ENCODE assay signal across 12 cellular contexts in the genomic region with DNA sequence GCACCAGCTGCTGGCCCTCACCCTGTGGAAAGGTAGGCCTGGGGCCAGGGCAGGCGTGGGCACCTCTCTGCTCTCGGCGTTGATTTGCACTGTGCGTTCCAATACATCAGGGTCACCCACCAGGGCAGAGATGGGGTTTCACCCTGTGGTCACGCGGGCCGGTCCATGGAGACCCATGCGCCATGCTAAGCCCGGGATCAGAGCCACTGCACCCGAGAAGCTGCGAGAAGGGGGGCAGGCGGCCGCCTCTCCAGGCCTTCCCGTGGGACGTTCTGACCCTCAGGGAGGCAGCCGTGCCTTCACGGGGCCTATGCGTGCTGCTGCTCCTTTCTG.
"Had no signal": no experiment of that assay in that cellular context is flagged by ENCODE, and none has a peak within 500 bp of the region (broad histone marks: within the 10 kb centered on the region; RNA-seq: fewer than 3 reads in every experiment).

No MANE protein-coding gene starts in this region.

- H3K36me3 Mint-ChIP-seq: activated naive CD4-positive, alpha-beta T cell treated with anti-CD3 and anti-CD28 coated beads, Interleukin-2, amount 50 U/mL, for 24 hours had no signal

- ATAC-seq: activated CD4-positive, alpha-beta T cell treated with anti-CD3 and anti-CD28 coated beads for 36 hours; body of pancreas; gastroesophageal sphincter had no signal

- H3K27me3 ChIP-seq: body of pancreas, gastroesophageal sphincter, hepatocyte, upper lobe of left lung had no signal

- H3K4me3 ChIP-seq: body of pancreas, gastroesophageal sphincter, hepatocyte, skin epidermis, upper lobe of left lung had no signal

- H3K27me3 Mint-ChIP-seq: activated CD4-positive, alpha-beta T cell treated with anti-CD3 and anti-CD28 coated beads for 36 hours; activated naive CD4-positive, alpha-beta T cell treated with anti-CD3 and anti-CD28 coated beads, Interleukin-2, amount 50 U/mL, for 24 hours; central memory CD8-positive, alpha-beta T cell; dendritic cell treated with granulocyte-macrophage colony-stimulating factor and Interleukin-4, amounts not matched to agents 40 ng/mL and 50 ng/mL, for 4 days had no signal

- H3K27ac ChIP-seq: body of pancreas, gastroesophageal sphincter, hepatocyte, upper lobe of left lung, VCaP had no signal

- H3K4me3 Mint-ChIP-seq: activated CD4-positive, alpha-beta T cell treated with anti-CD3 and anti-CD28 coated beads for 36 hours; activated naive CD4-positive, alpha-beta T cell treated with anti-CD3 and anti-CD28 coated beads, Interleukin-2, amount 50 U/mL, for 24 hours; central memory CD8-positive, alpha-beta T cell; dendritic cell treated with granulocyte-macrophage colony-stimulating factor and Interleukin-4, amounts not matched to agents 40 ng/mL and 50 ng/mL, for 4 days had no signal

- H2AFZ ChIP-seq: hepatocyte had no signal

- H3K9me3 ChIP-seq: body of pancreas, gastroesophageal sphincter, upper lobe of left lung had no signal

- H3K27ac Mint-ChIP-seq: activated CD4-positive, alpha-beta T cell treated with anti-CD3 and anti-CD28 coated beads for 36 hours; activated naive CD4-positive, alpha-beta T cell treated with anti-CD3 and anti-CD28 coated beads, Interleukin-2, amount 50 U/mL, for 24 hours; dendritic cell treated with granulocyte-macrophage colony-stimulating factor and Interleukin-4, amounts not matched to agents 40 ng/mL and 50 ng/mL, for 4 days had no signal

- H3K4me2 ChIP-seq: hepatocyte had no signal

- DNase-seq: activated CD4-positive, alpha-beta T cell treated with anti-CD3 and anti-CD28 coated beads for 36 hours; kidney glomerular epithelial cell; T1000 had no signal

- H3K4me1 Mint-ChIP-seq: activated CD4-positive, alpha-beta T cell treated with anti-CD3 and anti-CD28 coated beads for 36 hours had no signal

- H3K9me3 Mint-ChIP-seq: activated naive CD4-positive, alpha-beta T cell treated with anti-CD3 and anti-CD28 coated beads, Interleukin-2, amount 50 U/mL, for 24 hours; central memory CD8-positive, alpha-beta T cell; dendritic cell treated with granulocyte-macrophage colony-stimulating factor and Interleukin-4, amounts not matched to agents 40 ng/mL and 50 ng/mL, for 4 days had no signal
